ENCODE assay signal across 1 cellular context in the genomic region with DNA sequence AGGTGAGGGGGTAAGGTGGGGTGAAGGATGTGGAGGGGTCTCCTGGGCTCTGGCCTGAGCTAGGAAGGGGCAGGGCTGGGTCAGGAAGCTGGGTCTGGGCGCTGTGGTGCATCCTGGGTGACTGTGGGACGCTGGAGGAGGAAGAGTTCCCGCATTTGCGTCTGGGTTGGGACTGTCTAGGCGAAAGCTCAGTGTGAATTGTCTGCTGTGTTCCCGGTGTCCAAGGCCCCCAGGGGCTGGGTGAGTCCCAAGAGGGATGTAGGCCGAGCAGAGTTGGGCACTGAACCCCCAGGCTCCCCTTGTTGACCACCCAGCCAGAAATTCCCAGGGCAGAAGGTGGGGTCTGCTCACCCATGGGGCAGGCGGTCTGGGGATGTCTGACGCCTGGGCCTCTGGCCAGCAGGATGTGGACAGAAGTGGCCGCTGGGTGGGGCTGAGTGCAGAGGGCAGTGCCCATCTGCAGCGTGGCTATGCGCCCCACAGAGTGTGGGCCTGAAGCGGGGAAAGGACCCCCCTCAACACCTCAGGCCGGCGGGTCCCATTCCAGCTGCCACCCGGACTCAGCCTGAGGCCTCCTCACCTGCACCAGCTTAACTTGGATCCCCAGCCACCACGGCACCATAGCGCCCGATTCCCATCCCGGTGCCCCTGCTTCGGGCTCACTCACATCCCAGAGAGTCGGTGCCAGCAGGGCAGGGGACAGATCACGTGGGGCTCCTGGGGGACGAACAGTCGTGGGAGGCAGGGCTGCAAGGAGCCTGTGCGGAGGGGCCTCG.
TF ChIP-seq lines count a peak whose summit lies in the region.

No MANE protein-coding gene starts in this region.

TF ChIP-seq in GM23338, 12 proteins besides CTCF, POLR2A, EP300 and RAD21 (continued from another document):
- TF ChIP-seq, protein P1, sequence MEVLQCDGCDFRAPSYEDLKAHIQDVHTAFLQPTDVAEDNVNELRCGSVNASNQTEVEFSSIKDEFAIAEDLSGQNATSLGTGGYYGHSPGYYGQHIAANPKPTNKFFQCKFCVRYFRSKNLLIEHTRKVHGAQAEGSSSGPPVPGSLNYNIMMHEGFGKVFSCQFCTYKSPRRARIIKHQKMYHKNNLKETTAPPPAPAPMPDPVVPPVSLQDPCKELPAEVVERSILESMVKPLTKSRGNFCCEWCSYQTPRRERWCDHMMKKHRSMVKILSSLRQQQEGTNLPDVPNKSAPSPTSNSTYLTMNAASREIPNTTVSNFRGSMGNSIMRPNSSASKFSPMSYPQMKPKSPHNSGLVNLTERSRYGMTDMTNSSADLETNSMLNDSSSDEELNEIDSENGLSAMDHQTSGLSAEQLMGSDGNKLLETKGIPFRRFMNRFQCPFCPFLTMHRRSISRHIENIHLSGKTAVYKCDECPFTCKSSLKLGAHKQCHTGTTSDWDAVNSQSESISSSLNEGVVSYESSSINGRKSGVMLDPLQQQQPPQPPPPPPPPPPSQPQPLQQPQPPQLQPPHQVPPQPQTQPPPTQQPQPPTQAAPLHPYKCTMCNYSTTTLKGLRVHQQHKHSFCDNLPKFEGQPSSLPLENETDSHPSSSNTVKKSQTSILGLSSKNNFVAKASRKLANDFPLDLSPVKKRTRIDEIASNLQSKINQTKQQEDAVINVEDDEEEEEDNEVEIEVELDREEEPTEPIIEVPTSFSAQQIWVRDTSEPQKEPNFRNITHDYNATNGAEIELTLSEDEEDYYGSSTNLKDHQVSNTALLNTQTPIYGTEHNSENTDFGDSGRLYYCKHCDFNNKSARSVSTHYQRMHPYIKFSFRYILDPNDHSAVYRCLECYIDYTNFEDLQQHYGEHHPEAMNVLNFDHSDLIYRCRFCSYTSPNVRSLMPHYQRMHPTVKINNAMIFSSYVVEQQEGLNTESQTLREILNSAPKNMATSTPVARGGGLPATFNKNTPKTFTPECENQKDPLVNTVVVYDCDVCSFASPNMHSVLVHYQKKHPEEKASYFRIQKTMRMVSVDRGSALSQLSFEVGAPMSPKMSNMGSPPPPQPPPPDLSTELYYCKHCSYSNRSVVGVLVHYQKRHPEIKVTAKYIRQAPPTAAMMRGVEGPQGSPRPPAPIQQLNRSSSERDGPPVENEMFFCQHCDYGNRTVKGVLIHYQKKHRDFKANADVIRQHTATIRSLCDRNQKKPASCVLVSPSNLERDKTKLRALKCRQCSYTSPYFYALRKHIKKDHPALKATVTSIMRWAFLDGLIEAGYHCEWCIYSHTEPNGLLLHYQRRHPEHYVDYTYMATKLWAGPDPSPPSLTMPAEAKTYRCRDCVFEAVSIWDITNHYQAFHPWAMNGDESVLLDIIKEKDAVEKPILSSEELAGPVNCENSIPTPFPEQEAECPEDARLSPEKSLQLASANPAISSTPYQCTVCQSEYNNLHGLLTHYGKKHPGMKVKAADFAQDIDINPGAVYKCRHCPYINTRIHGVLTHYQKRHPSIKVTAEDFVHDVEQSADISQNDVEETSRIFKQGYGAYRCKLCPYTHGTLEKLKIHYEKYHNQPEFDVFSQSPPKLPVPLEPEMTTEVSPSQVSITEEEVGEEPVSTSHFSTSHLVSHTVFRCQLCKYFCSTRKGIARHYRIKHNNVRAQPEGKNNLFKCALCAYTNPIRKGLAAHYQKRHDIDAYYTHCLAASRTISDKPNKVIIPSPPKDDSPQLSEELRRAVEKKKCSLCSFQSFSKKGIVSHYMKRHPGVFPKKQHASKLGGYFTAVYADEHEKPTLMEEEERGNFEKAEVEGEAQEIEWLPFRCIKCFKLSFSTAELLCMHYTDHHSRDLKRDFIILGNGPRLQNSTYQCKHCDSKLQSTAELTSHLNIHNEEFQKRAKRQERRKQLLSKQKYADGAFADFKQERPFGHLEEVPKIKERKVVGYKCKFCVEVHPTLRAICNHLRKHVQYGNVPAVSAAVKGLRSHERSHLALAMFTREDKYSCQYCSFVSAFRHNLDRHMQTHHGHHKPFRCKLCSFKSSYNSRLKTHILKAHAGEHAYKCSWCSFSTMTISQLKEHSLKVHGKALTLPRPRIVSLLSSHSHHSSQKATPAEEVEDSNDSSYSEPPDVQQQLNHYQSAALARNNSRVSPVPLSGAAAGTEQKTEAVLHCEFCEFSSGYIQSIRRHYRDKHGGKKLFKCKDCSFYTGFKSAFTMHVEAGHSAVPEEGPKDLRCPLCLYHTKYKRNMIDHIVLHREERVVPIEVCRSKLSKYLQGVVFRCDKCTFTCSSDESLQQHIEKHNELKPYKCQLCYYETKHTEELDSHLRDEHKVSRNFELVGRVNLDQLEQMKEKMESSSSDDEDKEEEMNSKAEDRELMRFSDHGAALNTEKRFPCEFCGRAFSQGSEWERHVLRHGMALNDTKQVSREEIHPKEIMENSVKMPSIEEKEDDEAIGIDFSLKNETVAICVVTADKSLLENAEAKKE (CRISPR knock-in tag; IDR thresholded peaks at IDR 0.05): no peak
- no peak for TF ChIP-seq NANOG (IDR thresholded peaks at IDR 0.05; ENCODE audit: borderline replicate concordance)
- no peak for TF ChIP-seq JUNB (IDR thresholded peaks at IDR 0.05; ENCODE audit: unreplicated experiment)
- no peak for TF ChIP-seq EZH2 (IDR thresholded peaks at IDR 0.05; ENCODE audit: low read depth, unreplicated experiment)
